In genomic region chr17:57880086-57880456, GRCh38 we compare ENCODE assay signal across 10 cellular contexts. TPM values are rescaled to one million over a fixed set of nuclear protein-coding genes. Genes with fewer than 3 reads are reported as not detected.
DNase-seq lines count a peak whose midpoint lies in the region; ATAC-seq and TF ChIP-seq lines count a peak whose summit lies in the region.
"Had no signal": no experiment of that assay in that cellular context is flagged by ENCODE, and none has a peak within 500 bp of the region (broad histone marks: within the 10 kb centered on the region; RNA-seq: fewer than 3 reads in every experiment).

No MANE protein-coding gene starts in this region.

- peak overlapping the region; percentile 6 for H3K4me3 Mint-ChIP-seq in neural crest cell

- DNase-seq in activated effector memory CD4-positive, alpha-beta T cell treated with anti-CD3 and anti-CD28 coated beads, Interleukin-2, amount 50 U/mL, for 16 hours: peak; percentile 72
- no peak for DNase-seq in activated effector memory CD4-positive, alpha-beta T cell treated with Interleukin-2 at 50 U/mL for 16 hours
- DNase-seq in body of pancreas: no peak
- DNase-seq in neural crest cell (ENCODE audit: low read depth, low spot score): no peak
- DNase-seq in transverse colon: no peak
- no peak for DNase-seq in left cardiac atrium
- DNase-seq in SK-N-DZ (ENCODE audit: low spot score): no peak
- DNase-seq: GF-D8 had no signal

- H3K27me3 ChIP-seq in body of pancreas (no peaks in the 10 kb centered on the region), transverse colon (no peaks in the 10 kb centered on the region)

- ATAC-seq in body of pancreas: peak; percentile 1
- ATAC-seq in left cardiac atrium: no peak
- ATAC-seq in GM19395 (IDR thresholded peaks at IDR 0.05; ENCODE audit: unreplicated experiment): no peak

- H3K27ac ChIP-seq in body of pancreas (peak overlapping the region; percentile 26 to 61 (median 44)), transverse colon (peak overlapping the region; percentile 62 to 92 (median 80))

- H3K9me3 ChIP-seq in body of pancreas (no peaks in the 10 kb centered on the region), transverse colon (no peaks in the 10 kb centered on the region)

- H3K27ac Mint-ChIP-seq in neural crest cell (ENCODE audit: unreplicated experiment): peak overlapping the region; percentile 69

- no peaks in the 10 kb centered on the region for H3K9me3 Mint-ChIP-seq in neural crest cell

- H3K36me3 Mint-ChIP-seq in neural crest cell (ENCODE audit: low read depth): peaks cover 21% of the 10 kb centered on the region

- 71 to 83% methylated on average over 6 to 8 of the region's 8 CpGs for WGBS in body of pancreas, 2 donors
- WGBS in transverse colon (ENCODE audit: low coverage in 1 of 2), 2 donors: 82% methylated on average over 8 of the region's 8 CpGs; no CpG with 5 or more reads in 1 of the 2 donors

- in situ Hi-C loops in transverse colon (cut with MboI; ENCODE audit: low pct_ligation_motif_present in 1 of 4, low pct_unique_long_range_greater_than_20kb in 1 of 4, low sequenced_read_pairs in 3 of 4): no loop called here

- no peak for TF ChIP-seq POLR2A in body of pancreas (IDR thresholded peaks at IDR 0.05)
- no peak for TF ChIP-seq POLR2A in transverse colon (IDR thresholded peaks at IDR 0.05)

- H3K36me3 ChIP-seq in body of pancreas (replicated peaks in 1 of 2; ENCODE audit: insufficient read depth in 1 of 2, low read depth in 2 of 2): peaks cover 0 to 2% of the 10 kb centered on the region in 2 donors
- H3K36me3 ChIP-seq in transverse colon: no peaks in the 10 kb centered on the region

- TF ChIP-seq CTCF in body of pancreas (IDR thresholded peaks at IDR 0.05) (no peak), neural crest cell (conservative IDR thresholded peaks at IDR 0.05) (no peak), transverse colon (IDR thresholded peaks at IDR 0.05) (no peak)

- H3K4me1 Mint-ChIP-seq in neural crest cell: peaks cover 74% of the 10 kb centered on the region

- H3K27me3 Mint-ChIP-seq in neural crest cell (ENCODE audit: low read depth): no peaks in the 10 kb centered on the region

- H3K4me1 ChIP-seq in body of pancreas (peaks cover 49% of the 10 kb centered on the region), transverse colon (peaks cover 24 to 43% (median 36%) of the 10 kb centered on the region in 4 donors)

- H3K4me3 ChIP-seq in body of pancreas: no peak overlapping the region
- no peak overlapping the region for H3K4me3 ChIP-seq in transverse colon
- H3K4me3 ChIP-seq: lung had no signal

- intact Hi-C loops in body of pancreas (cut with DNase I) (no loop called here), transverse colon (cut with DNase I; ENCODE audit: low total_unique reads) (no loop called here), left cardiac atrium (cut with DNase I) (no loop called here)

- no peak for TF ChIP-seq EP300 in transverse colon (IDR thresholded peaks at IDR 0.05; ENCODE audit: low read depth)

RNA-seq across cellular contexts. Expression of gene MRPS23, which starts 30.2 kb away (rescaled TPM):
- total RNA-seq in body of pancreas (10 to 100 TPM in 1 of 2 donors, 1 to 10 TPM in 1; 1.3 to 13.7 TPM), neural crest cell (50.0 and 63.0 TPM in 2 replicates), transverse colon (10 to 100 TPM in 1 of 4 donors, 1 to 10 TPM in 2, under 1 TPM in 1; 0.37 to 11.1 (median 6.5) TPM), left cardiac atrium (10 to 100 TPM; 45.2 to 55.8 TPM)
- 86.4 and 144 TPM in 2 replicates for polyA plus RNA-seq in SK-N-DZ (2014; cell fraction: cytosol; rRNA removed)
- 37.2 and 41.1 TPM in 2 replicates for polyA plus RNA-seq in SK-N-DZ (2014; cell fraction: nucleus; rRNA removed)
